ENCODE assay signal across 21 cellular contexts in the genomic region with DNA sequence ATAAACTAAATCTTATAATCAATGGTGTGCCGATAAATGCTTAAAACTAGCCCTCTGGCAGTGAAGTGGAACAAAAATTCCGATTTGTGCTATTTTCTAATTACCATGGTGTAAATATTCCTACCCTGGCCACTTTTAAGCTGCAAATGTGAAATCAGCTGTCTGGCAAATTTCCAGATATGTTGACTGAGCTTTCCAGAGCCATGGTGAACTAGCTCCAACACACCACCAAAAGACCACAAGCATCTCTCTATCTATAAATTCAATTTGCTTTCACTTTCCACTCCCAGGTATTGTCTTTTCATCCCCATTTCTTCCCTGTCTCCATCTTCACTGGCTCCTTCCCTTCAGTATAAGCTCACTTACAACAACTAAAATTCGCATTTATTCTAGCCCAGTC.
"Had no signal": no experiment of that assay in that cellular context is flagged by ENCODE, and none has a peak within 500 bp of the region (broad histone marks: within the 10 kb centered on the region; RNA-seq: fewer than 3 reads in every experiment).

No MANE protein-coding gene starts in this region.

- H3K4me3 ChIP-seq: esophagus muscularis mucosa, gastroesophageal sphincter, ovary, prostate gland, upper lobe of left lung had no signal

- H3K36me3 ChIP-seq: esophagus muscularis mucosa, gastroesophageal sphincter, ovary, prostate gland, upper lobe of left lung had no signal

- ATAC-seq: activated naive CD4-positive, alpha-beta T cell treated with anti-CD3 and anti-CD28 coated beads, Interleukin-2, amount 50 U/mL, for 72 hours; activated T-helper 17 cell treated with anti-CD3 and anti-CD28 coated beads, Interleukin-2, amount 50 U/mL, for 72 hours; effector memory CD8-positive, alpha-beta T cell; gastroesophageal sphincter; left ventricle myocardium superior; natural killer cell; stimulated activated naive CD8-positive, alpha-beta T cell treated with anti-CD3 and anti-CD28 coated beads, Interleukin-15, Interleukin-2, amounts not matched to agents 100 U/mL and 50 U/mL, for 24 hours; WTC11 had no signal

- H3K9me3 ChIP-seq: esophagus muscularis mucosa, gastroesophageal sphincter, ovary, prostate gland had no signal

- H3K27ac ChIP-seq: esophagus muscularis mucosa, gastroesophageal sphincter, ovary, prostate gland, upper lobe of left lung had no signal

- H3K4me1 ChIP-seq: esophagus muscularis mucosa, gastroesophageal sphincter, prostate gland, upper lobe of left lung had no signal

- H3K27me3 ChIP-seq: esophagus muscularis mucosa, gastroesophageal sphincter, ovary, upper lobe of left lung had no signal

- DNase-seq: activated CD8-positive, alpha-beta memory T cell treated with anti-CD3 and anti-CD28 coated beads for 24 hours; activated CD8-positive, alpha-beta memory T cell treated with anti-CD3 and anti-CD28 coated beads, Interleukin-2, amount 50 U/mL, for 4 hours; activated T-cell treated with anti-CD3 and anti-CD28 coated beads, Interleukin-2, amount 50 U/mL, for 24 hours; central memory CD4-positive, alpha-beta T cell; effector memory CD8-positive, alpha-beta T cell; head of caudate nucleus; hypothalamus; left ventricle myocardium superior; mammary epithelial cell; natural killer cell; ovary; stimulated activated CD4-positive, alpha-beta T cell treated with anti-CD3 and anti-CD28 coated beads, Interleukin-4, amount 100 ng/mL, for 4 hours; stimulated activated naive CD8-positive, alpha-beta T cell treated with anti-CD3 and anti-CD28 coated beads, Interleukin-15, Interleukin-2, amounts not matched to agents 100 U/mL and 50 U/mL, for 24 hours; T1000; upper lobe of left lung had no signal
